ENCODE assay signal across 20 cellular contexts in genomic region chr2:109457366-109457765, GRCh38.
A peak's percentile ranks its signal among the peaks of the same experiment; 100 is the strongest.
DNase-seq lines count a peak whose midpoint lies in the region; ATAC-seq, FAIRE-seq and TF ChIP-seq lines count a peak whose summit lies in the region.
"Had no signal": no experiment of that assay in that cellular context is flagged by ENCODE, and none has a peak within 500 bp of the region (broad histone marks: within the 10 kb centered on the region; RNA-seq: fewer than 3 reads in every experiment).

No MANE protein-coding gene starts in this region.

- peak overlapping the region; percentile 20 for H3K27ac Mint-ChIP-seq in astrocyte (ENCODE audit: unreplicated experiment)
- H3K27ac Mint-ChIP-seq: activated naive CD4-positive, alpha-beta T cell treated with anti-CD3 and anti-CD28 coated beads, Interleukin-2, amount 50 U/mL, for 24 hours; naive thymus-derived CD4-positive, alpha-beta T cell; T-helper 2 cell treated with Interferon-gamma antibody and Interleukin-4, amounts not matched to agents 5 μg/mL and 100 μg/mL, for 36 hours; WTC11 had no signal

- DNase-seq in LHCN-M2 (ENCODE audit: low read depth) (peak; percentile 67), astrocyte (ENCODE audit: low read depth) (no peak), mesenteric fat pad (ENCODE audit: low spot score) (peak; percentile 37), suprapubic skin (ENCODE audit: low spot score in 2 of 2) (peak; percentile 10 to 48), esophagus muscularis mucosa (ENCODE audit: extremely low spot score) (no peak), NCI-H2227 (lab: John Stamatoyannopoulos, UW; ENCODE audit: unreplicated experiment) (no peak)
- DNase-seq: activated T-cell treated with anti-CD3 and anti-CD28 coated beads, Interleukin-2, amount 50 U/mL, for 4 hours; foreskin fibroblast; hippocampal formation; naive thymus-derived CD4-positive, alpha-beta T cell; NCI-H1436 treated with DMSO at 0.1 percent for 48 hours; NCI-H2227 treated with DMSO at 0.1 percent for 48 hours; small intestine; stimulated activated CD4-positive, alpha-beta T cell treated with anti-CD3 and anti-CD28 coated beads, Interleukin-4, amount 100 ng/mL, for 24 hours had no signal

- FAIRE-seq in astrocyte (lab: Jason Lieb, UNC), result no peak
- FAIRE-seq: keratinocyte, small intestine had no signal

- ATAC-seq in GM19023 (IDR thresholded peaks at IDR 0.05; ENCODE audit: unreplicated experiment), result no peak
- ATAC-seq: activated T-cell treated with anti-CD3 and anti-CD28 coated beads, Interleukin-2, amount 50 U/mL, for 4 hours; naive thymus-derived CD4-positive, alpha-beta T cell had no signal

- peaks cover 17% of the 10 kb centered on the region for H3K4me1 ChIP-seq in astrocyte (ENCODE audit: insufficient read depth, low read length)
- H3K4me1 ChIP-seq in suprapubic skin, result no peaks in the 10 kb centered on the region
- H3K4me1 ChIP-seq in esophagus muscularis mucosa, result peaks cover 6 to 12% (median 9%) of the 10 kb centered on the region in 4 donors

- H3K27me3 ChIP-seq in astrocyte (ENCODE audit: insufficient read depth, low read length) (no peaks in the 10 kb centered on the region), suprapubic skin (no peaks in the 10 kb centered on the region), esophagus muscularis mucosa (no peaks in the 10 kb centered on the region)

- H4K20me1 ChIP-seq in astrocyte (ENCODE audit: insufficient read depth, low read length), result no peaks in the 10 kb centered on the region

- no peak overlapping the region for H3K4me3 ChIP-seq in astrocyte (ENCODE audit: insufficient read depth, low read depth, low read length)
- no peak overlapping the region for H3K4me3 ChIP-seq in suprapubic skin
- H3K4me3 ChIP-seq in esophagus muscularis mucosa, result no peak overlapping the region
- H3K4me3 ChIP-seq: SK-N-MC had no signal

- TF ChIP-seq POLR2A in suprapubic skin (IDR thresholded peaks at IDR 0.05) (no peak), esophagus muscularis mucosa (IDR thresholded peaks at IDR 0.05; ENCODE audit: low read depth) (no peak)

- peaks cover 4% of the 10 kb centered on the region for H3K27me3 Mint-ChIP-seq in astrocyte (ENCODE audit: low read depth, unreplicated experiment)
- H3K27me3 Mint-ChIP-seq: activated naive CD4-positive, alpha-beta T cell treated with anti-CD3 and anti-CD28 coated beads, Interleukin-2, amount 50 U/mL, for 24 hours had no signal

- H3K79me2 ChIP-seq in astrocyte (ENCODE audit: insufficient read depth, low read length), result no peaks in the 10 kb centered on the region

- H3K4me3 Mint-ChIP-seq in astrocyte (ENCODE audit: unreplicated experiment), result no peak overlapping the region
- H3K4me3 Mint-ChIP-seq: activated naive CD4-positive, alpha-beta T cell treated with anti-CD3 and anti-CD28 coated beads, Interleukin-2, amount 50 U/mL, for 24 hours; activated T-cell treated with anti-CD3 and anti-CD28 coated beads, Interleukin-2, amount 50 U/mL, for 4 hours; naive thymus-derived CD4-positive, alpha-beta T cell; T-helper 2 cell treated with Interferon-gamma antibody and Interleukin-4, amounts not matched to agents 5 μg/mL and 100 μg/mL, for 36 hours; WTC11 had no signal

- peak overlapping the region; percentile 38 for H3K4me2 ChIP-seq in astrocyte (ENCODE audit: low read length)

- H3K27ac ChIP-seq in astrocyte (ENCODE audit: low read depth, low read length) (no peak overlapping the region), suprapubic skin (no peak overlapping the region), esophagus muscularis mucosa (replicated peaks in 1 of 4) (no peak overlapping the region)
- H3K27ac ChIP-seq: SK-N-MC had no signal

- TF ChIP-seq CTCF in astrocyte (IDR thresholded peaks at IDR 0.05; ENCODE audit: insufficient read depth, low read depth, low read length) (no peak), suprapubic skin (IDR thresholded peaks at IDR 0.05) (no peak), esophagus muscularis mucosa (IDR thresholded peaks at IDR 0.05) (no peak)

- WGBS in suprapubic skin, result 68% methylated on average over 9 of the region's 9 CpGs
- WGBS in esophagus muscularis mucosa, result 86% methylated on average over 9 of the region's 9 CpGs

- H3K9me3 Mint-ChIP-seq in astrocyte (ENCODE audit: unreplicated experiment), result no peaks in the 10 kb centered on the region
- H3K9me3 Mint-ChIP-seq: activated naive CD4-positive, alpha-beta T cell treated with anti-CD3 and anti-CD28 coated beads, Interleukin-2, amount 50 U/mL, for 24 hours; activated T-cell treated with anti-CD3 and anti-CD28 coated beads, Interleukin-2, amount 50 U/mL, for 4 hours; naive thymus-derived CD4-positive, alpha-beta T cell; T-helper 2 cell treated with Interferon-gamma antibody and Interleukin-4, amounts not matched to agents 5 μg/mL and 100 μg/mL, for 36 hours; WTC11 had no signal

- peaks cover 36% of the 10 kb centered on the region for H3K4me1 Mint-ChIP-seq in astrocyte (ENCODE audit: low read depth, unreplicated experiment)
- H3K4me1 Mint-ChIP-seq: WTC11 had no signal

- H3K36me3 ChIP-seq in astrocyte (ENCODE audit: insufficient read depth, low read length), result no peaks in the 10 kb centered on the region
- H3K36me3 ChIP-seq in suprapubic skin, result peaks cover 4% of the 10 kb centered on the region
- H3K36me3 ChIP-seq in esophagus muscularis mucosa, result peaks cover 0 to 17% (median 5%) of the 10 kb centered on the region in 4 donors

- H3K9me3 ChIP-seq in astrocyte (ENCODE audit: insufficient read depth, low read depth, low read length) (no peaks in the 10 kb centered on the region), suprapubic skin (no peaks in the 10 kb centered on the region), esophagus muscularis mucosa (no peaks in the 10 kb centered on the region)

- TF ChIP-seq EP300 in suprapubic skin (IDR thresholded peaks at IDR 0.05), result no peak
- TF ChIP-seq EP300 in esophagus muscularis mucosa (IDR thresholded peaks at IDR 0.05), result no peak

- intact Hi-C loops in esophagus muscularis mucosa (cut with DNase I), result no loop called here

- H3K9ac ChIP-seq in astrocyte (ENCODE audit: low read length), result no peak overlapping the region

- no peak overlapping the region for H2AFZ ChIP-seq in astrocyte (ENCODE audit: low read depth, low read length)

- H3K36me3 Mint-ChIP-seq in astrocyte (ENCODE audit: low read depth, unreplicated experiment), result peaks cover 8% of the 10 kb centered on the region
- H3K36me3 Mint-ChIP-seq: WTC11 had no signal

Comparison
In these comparisons a context has a peak if more than half of its experiments do, and no peak if none do; other contexts are left out.
1. DNase-seq: peak in LHCN-M2 (single experiment), mesenteric fat pad (single experiment) and suprapubic skin (2 of 2); none in astrocyte (single experiment), esophagus muscularis mucosa (single experiment) and NCI-H2227 (single experiment).